ENCODE assay signal across 17 cellular contexts in the genomic region with DNA sequence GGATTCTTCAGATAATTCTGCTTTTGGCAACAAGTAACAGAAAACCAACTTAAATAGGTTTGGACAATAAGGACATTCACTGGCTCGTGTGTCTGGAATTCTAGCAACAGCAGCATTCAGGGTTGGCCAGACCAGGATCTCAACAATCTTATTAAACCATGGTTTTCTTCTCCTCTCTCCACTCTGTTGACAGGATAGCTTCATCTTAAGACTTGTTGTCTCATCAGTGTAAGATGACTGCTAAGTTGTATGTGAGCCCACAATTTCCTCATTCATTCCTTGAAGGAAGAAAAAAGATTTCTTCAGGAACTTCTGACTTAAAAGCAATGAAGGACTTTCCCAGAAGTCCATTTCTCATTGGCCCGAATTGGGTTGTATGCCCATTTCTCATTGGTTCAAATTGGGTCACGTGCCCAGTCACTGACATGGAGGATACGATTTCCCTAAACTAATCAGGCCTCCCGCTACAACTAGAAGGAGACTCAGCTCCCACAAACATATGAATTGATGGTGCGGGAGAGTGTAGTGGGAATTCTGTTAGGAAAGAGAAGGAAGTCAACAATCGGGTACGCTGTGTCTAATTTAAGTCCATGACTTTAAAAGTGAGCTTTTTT.
DNase-seq lines count a peak whose midpoint lies in the region; ATAC-seq and TF ChIP-seq lines count a peak whose summit lies in the region.
"Had no signal": no experiment of that assay in that cellular context is flagged by ENCODE, and none has a peak within 500 bp of the region (broad histone marks: within the 10 kb centered on the region; RNA-seq: fewer than 3 reads in every experiment).

No MANE protein-coding gene starts in this region.

- H3K4me1 ChIP-seq in muscle layer of colon (ENCODE audit: insufficient read depth, low read length): peaks cover 47% of the 10 kb centered on the region
- peaks cover 22 to 52% of the 10 kb centered on the region in 2 donors for H3K4me1 ChIP-seq in thoracic aorta (ENCODE audit: control insufficient read depth in 1 of 2, low read depth in 2 of 2)

- H3K36me3 Mint-ChIP-seq in WTC11 (no peaks in the 10 kb centered on the region), HFFc6 (ENCODE audit: low read depth) (no peaks in the 10 kb centered on the region)

- no peak for ATAC-seq in WTC11
- no peak for ATAC-seq in thoracic aorta (ENCODE audit: insufficient number of reproducible peaks, low FRiP score, low read depth)
- no peak for ATAC-seq in HG03280 (IDR thresholded peaks at IDR 0.05; ENCODE audit: unreplicated experiment)

- peak overlapping the region; percentile 82 for H3K27ac ChIP-seq in muscle layer of colon (ENCODE audit: low read depth, low read length)
- peak overlapping the region; percentile 9 to 42 for H3K27ac ChIP-seq in thoracic aorta
- peak overlapping the region in 15 of 59 donors; percentile 0 to 37 (median 12) for H3K27ac ChIP-seq in dorsolateral prefrontal cortex
- H3K27ac ChIP-seq: PC-9, VCaP had no signal

- H3K9me3 ChIP-seq in muscle layer of colon (ENCODE audit: low read length): no peaks in the 10 kb centered on the region
- no peaks in the 10 kb centered on the region for H3K9me3 ChIP-seq in thoracic aorta
- H3K9me3 ChIP-seq: MG63 had no signal

- no peak overlapping the region for H3K27ac Mint-ChIP-seq in WTC11
- H3K27ac Mint-ChIP-seq in HFFc6: no peak overlapping the region
- H3K27ac Mint-ChIP-seq: dendritic cell treated with granulocyte-macrophage colony-stimulating factor and Interleukin-4, amounts not matched to agents 40 ng/mL and 50 ng/mL, for 4 days had no signal

- H3K9ac ChIP-seq in muscle layer of colon (ENCODE audit: low read length): no peak overlapping the region

- H3K36me3 ChIP-seq in muscle layer of colon (ENCODE audit: insufficient read depth, low read length) (no peaks in the 10 kb centered on the region), thoracic aorta (peaks cover 4% of the 10 kb centered on the region)
- H3K36me3 ChIP-seq: MG63 had no signal

- H3K27me3 Mint-ChIP-seq in WTC11 (ENCODE audit: low read depth): no peaks in the 10 kb centered on the region
- H3K27me3 Mint-ChIP-seq in HFFc6 (ENCODE audit: insufficient read depth): no peaks in the 10 kb centered on the region; the same call in 1 of the 2 replicates

- H3K9me3 Mint-ChIP-seq in WTC11 (0 out of 2 replicates have a peak, but pooled peaks cover 4% of the 10 kb centered on the region), HFFc6 (no peaks in the 10 kb centered on the region)
- H3K9me3 Mint-ChIP-seq: dendritic cell treated with granulocyte-macrophage colony-stimulating factor and Interleukin-4, amounts not matched to agents 40 ng/mL and 50 ng/mL, for 4 days had no signal

- CTCF ChIA-PET in WTC11 (lab: Charles Lee): interaction anchor here (1.6 kb wide), 1 partner anchor 210 kb away, joined by 3 read pairs; no protein-coding TSS in a partner anchor

- no peak for DNase-seq in WTC11 (ENCODE audit: low spot score)
- DNase-seq in fibroblast of mammary gland (ENCODE audit: low read depth): peak; percentile 93
- no peak for DNase-seq in thoracic aorta (ENCODE audit: low spot score)
- DNase-seq in HFFc6: no peak
- DNase-seq in mesenteric fat pad (ENCODE audit: low spot score): no peak
- DNase-seq in dorsolateral prefrontal cortex: no peak
- DNase-seq: AML-193, DMS 273 treated with DMSO at 0.1 percent for 48 hours, NCI-H2029, NCI-H524 treated with DMSO at 0.1 percent for 48 hours, PC-9, SW 1271 had no signal

- H3K27me3 ChIP-seq in muscle layer of colon (ENCODE audit: control insufficient read depth in 1 of 2, insufficient read depth in 2 of 2, low read length in 2 of 2): no peaks in the 10 kb centered on the region
- H3K27me3 ChIP-seq in thoracic aorta (replicated peaks; ENCODE audit: insufficient read depth): no peaks in the 10 kb centered on the region
- H3K27me3 ChIP-seq in dorsolateral prefrontal cortex: peaks cover 0 to 33% (median under 1%) of the 10 kb centered on the region in 45 donors
- H3K27me3 ChIP-seq: MG63 had no signal

- POLR2A ChIA-PET in WTC11 (lab: Charles Lee): no interaction called here

- H3K4me3 ChIP-seq in fibroblast of mammary gland (ENCODE audit: control insufficient read depth, low read depth, low read length): no peak overlapping the region
- H3K4me3 ChIP-seq in muscle layer of colon (ENCODE audit: low read depth in 1 of 2, low read length in 2 of 2): no peak overlapping the region
- no peak overlapping the region for H3K4me3 ChIP-seq in thoracic aorta
- H3K4me3 ChIP-seq in dorsolateral prefrontal cortex: no peak overlapping the region
- H3K4me3 ChIP-seq: MG63, PC-9 had no signal

- no peak for TF ChIP-seq CTCF in WTC11 (IDR thresholded peaks at IDR 0.05)
- TF ChIP-seq CTCF in fibroblast of mammary gland (conservative IDR thresholded peaks at IDR 0.05; ENCODE audit: control insufficient read depth, insufficient read depth, low read depth, low read length): no peak
- TF ChIP-seq CTCF in thoracic aorta (IDR thresholded peaks at IDR 0.05): no peak
- no peak for TF ChIP-seq CTCF in HFFc6 (IDR thresholded peaks at IDR 0.05)
- TF ChIP-seq CTCF in dorsolateral prefrontal cortex (IDR thresholded peaks at IDR 0.05 in 54 of 56, conservative IDR thresholded peaks at IDR 0.05 in 2 of 56; ENCODE audit: low read depth in 1 of 56, partially characterized antibody in 56 of 56): no peak

- intact Hi-C loops in dorsolateral prefrontal cortex (cut with DNase I): no loop called here

- H3K4me3 Mint-ChIP-seq in WTC11 (no peak overlapping the region), HFFc6 (no peak overlapping the region)
- H3K4me3 Mint-ChIP-seq: dendritic cell treated with granulocyte-macrophage colony-stimulating factor and Interleukin-4, amounts not matched to agents 40 ng/mL and 50 ng/mL, for 4 days had no signal

- peaks cover 44% of the 10 kb centered on the region for H3K4me1 Mint-ChIP-seq in WTC11
- peaks cover 19% of the 10 kb centered on the region; the same call in 1 of the 2 replicates for H3K4me1 Mint-ChIP-seq in HFFc6 (ENCODE audit: low read depth)

TF ChIP-seq in WTC11, 78 proteins besides CTCF, POLR2A, EP300 and RAD21:
- TF ChIP-seq USF2 (CRISPR knock-in tag; IDR thresholded peaks at IDR 0.05) (peak; percentile 61; the same call in 1 of the 2 replicates), ZNF532 (CRISPR knock-in tag; IDR thresholded peaks at IDR 0.05; ENCODE audit: borderline replicate concordance) (no peak), GTF2I (CRISPR knock-in tag; conservative IDR thresholded peaks at IDR 0.05) (no peak)
